Comparison of ENCODE assay signal across 18 cellular contexts in the genomic region with DNA sequence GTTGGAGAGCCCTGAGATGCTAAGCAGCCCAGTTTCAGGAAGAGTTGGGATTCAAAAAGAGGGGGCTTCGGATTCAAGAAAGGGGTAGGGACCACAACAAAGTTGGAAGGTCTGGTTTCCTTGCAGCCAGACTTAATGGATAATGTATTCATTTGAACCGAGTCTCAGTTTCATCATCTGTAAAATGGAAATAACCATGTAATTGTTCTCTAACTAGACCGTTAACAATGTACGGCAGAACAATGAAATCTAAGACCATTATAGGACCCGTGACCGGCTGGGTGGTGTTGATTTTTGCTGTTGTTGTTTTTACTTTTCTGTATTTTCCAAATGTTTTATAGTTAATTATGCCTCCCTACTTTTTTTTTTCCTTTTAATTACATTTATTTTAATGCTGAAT.
"Had no signal": no experiment of that assay in that cellular context is flagged by ENCODE, and none has a peak within 500 bp of the region (broad histone marks: within the 10 kb centered on the region; RNA-seq: fewer than 3 reads in every experiment).

No MANE protein-coding gene starts in this region.

- H3K27ac ChIP-seq: tibial artery, WERI-Rb-1 had no signal

- H3K36me3 ChIP-seq: tibial artery, WERI-Rb-1 had no signal

- DNase-seq: activated CD4-positive, alpha-beta memory T cell treated with anti-CD3 and anti-CD28 coated beads, Interleukin-2, amount 10 ng/mL, durations not matched to agents 7 days and 5 days; activated CD4-positive, alpha-beta T cell treated with anti-CD3 and anti-CD28 coated beads for 1 hour; activated T-cell treated with anti-CD3 and anti-CD28 coated beads, Interleukin-2, amount 50 U/mL, for 24 hours; immature natural killer cell; mucosa of descending colon; naive B cell; posterior cingulate gyrus; retina; stimulated activated CD4-positive, alpha-beta T cell treated with anti-CD3 and anti-CD28 coated beads, Interleukin-12 subunit alpha, Interleukin-12 subunit beta, amount 100 ng/mL, for 4 hours; stimulated activated CD4-positive, alpha-beta T cell treated with anti-CD3 and anti-CD28 coated beads, Interleukin-1b, Interleukin-23, amount 100 ng/mL, for 48 hours; stimulated activated CD8-positive, alpha-beta memory T cell treated with anti-CD3 and anti-CD28 coated beads, Interleukin-4, amount 100 ng/mL, for 48 hours; stimulated activated naive CD4-positive, alpha-beta T cell treated with Interleukin-2 at 50 U/mL for 16 hours; T-helper 2 cell; tibial artery; WERI-Rb-1 had no signal

- ATAC-seq: mucosa of descending colon had no signal

- H3K9me3 Mint-ChIP-seq: activated CD4-positive, alpha-beta memory T cell treated with anti-CD3 and anti-CD28 coated beads, Interleukin-2, amount 10 ng/mL, durations not matched to agents 7 days and 5 days; activated naive CD4-positive, alpha-beta T cell treated with anti-CD3 and anti-CD28 coated beads, Interleukin-2, amount 50 U/mL, for 24 hours; activated T-cell treated with anti-CD3 and anti-CD28 coated beads, Interleukin-2, amount 50 U/mL, for 24 hours; immature natural killer cell; memory B cell; naive B cell had no signal

- H3K27me3 Mint-ChIP-seq: activated CD4-positive, alpha-beta memory T cell treated with anti-CD3 and anti-CD28 coated beads, Interleukin-2, amount 10 ng/mL, durations not matched to agents 7 days and 5 days; activated naive CD4-positive, alpha-beta T cell treated with anti-CD3 and anti-CD28 coated beads, Interleukin-2, amount 50 U/mL, for 24 hours; activated T-cell treated with anti-CD3 and anti-CD28 coated beads, Interleukin-2, amount 50 U/mL, for 24 hours; memory B cell had no signal

- H3K4me3 Mint-ChIP-seq: activated naive CD4-positive, alpha-beta T cell treated with anti-CD3 and anti-CD28 coated beads, Interleukin-2, amount 50 U/mL, for 24 hours; activated T-cell treated with anti-CD3 and anti-CD28 coated beads, Interleukin-2, amount 50 U/mL, for 24 hours; memory B cell had no signal

- H3K27me3 ChIP-seq: tibial artery had no signal

- H3K36me3 Mint-ChIP-seq: activated naive CD4-positive, alpha-beta T cell treated with anti-CD3 and anti-CD28 coated beads, Interleukin-2, amount 50 U/mL, for 24 hours; memory B cell; naive B cell had no signal

- H3K9me3 ChIP-seq: mucosa of descending colon, tibial artery had no signal

- FAIRE-seq: urothelium cell line had no signal

- H3K27ac Mint-ChIP-seq: activated CD4-positive, alpha-beta memory T cell treated with anti-CD3 and anti-CD28 coated beads, Interleukin-2, amount 10 ng/mL, durations not matched to agents 7 days and 5 days; memory B cell had no signal

- H3K4me3 ChIP-seq: mucosa of descending colon, tibial artery had no signal
